8 cellular contexts compared by ENCODE assay signal in the genomic region with DNA sequence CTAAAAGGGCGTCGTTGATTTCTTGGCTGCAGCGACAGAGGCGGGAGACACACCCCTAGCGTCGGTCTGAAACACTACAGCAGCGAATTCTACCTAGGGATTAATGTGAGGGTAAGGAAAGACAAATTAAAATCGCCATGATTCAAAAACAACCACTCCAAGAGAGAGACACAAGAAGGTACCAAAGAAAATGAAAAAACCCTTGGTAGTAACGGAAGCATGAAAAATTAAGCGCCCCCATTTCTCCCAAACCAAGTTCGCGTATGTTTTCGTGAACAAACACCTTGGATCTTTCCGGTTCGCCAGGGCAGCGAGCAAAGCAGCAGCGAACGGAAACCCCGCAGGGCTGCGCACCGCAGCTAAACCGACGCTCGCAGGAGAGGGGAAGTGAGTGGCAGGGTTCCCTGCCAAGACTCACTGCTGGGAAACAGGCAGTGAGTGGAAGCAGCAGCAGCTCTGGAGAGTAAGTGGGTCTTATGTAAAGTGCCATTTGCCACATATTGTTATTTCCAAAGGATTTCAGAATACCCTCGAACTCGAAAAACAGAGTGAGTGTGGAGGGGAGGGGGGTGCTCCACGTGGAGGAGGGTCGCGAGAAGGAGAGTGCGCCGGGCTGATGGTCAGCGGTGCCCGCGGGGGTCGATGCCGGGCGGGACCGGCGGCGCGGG. TPM values are rescaled to one million over a fixed set of nuclear protein-coding genes. Genes with fewer than 3 reads are reported as not detected.
A peak's percentile ranks its signal among the peaks of the same experiment; 100 is the strongest.
DNase-seq lines count a peak whose midpoint lies in the region; ATAC-seq, FAIRE-seq and TF ChIP-seq lines count a peak whose summit lies in the region.

No MANE protein-coding gene starts in this region.

- peak; percentile 45 for ATAC-seq in HG02870 (IDR thresholded peaks at IDR 0.05; ENCODE audit: unreplicated experiment)

- no peaks in the 10 kb centered on the region for H3K36me3 ChIP-seq in right atrium auricular region

- peak overlapping the region; percentile 83 for H3K27ac ChIP-seq in angular gyrus (ENCODE audit: low read depth, low read length)
- H3K27ac ChIP-seq in right atrium auricular region, result peak overlapping the region; percentile 88 to 93

- H3K4me3 ChIP-seq in right atrium auricular region, result peak overlapping the region; percentile 70 to 85

- FAIRE-seq in GM12892 (lab: Jason Lieb, UNC), result peak; percentile 87

- DNase-seq in GM12892 (ENCODE audit: insufficient read length) (peak; percentile 37), NCI-H146 (lab: John Stamatoyannopoulos, UW) (peak; percentile 70), T-helper 1 cell (peak; percentile 54 to 89 (median 71)), right atrium auricular region (ENCODE audit: low spot score) (peak; percentile 74), retina (peak; percentile 86), occipital lobe (lab: John Stamatoyannopoulos, UW) (no peak)

- peak; percentile 35 to 76 for TF ChIP-seq CTCF in right atrium auricular region (IDR thresholded peaks at IDR 0.05)

- TF ChIP-seq POLR2A in GM12892 (IDR thresholded peaks at IDR 0.05; ENCODE audit: low read depth, low read length), result peak; percentile 40; the same call in 1 of the 2 replicates

- no peaks in the 10 kb centered on the region for H3K27me3 ChIP-seq in right atrium auricular region

- peaks cover 0 to 56% of the 10 kb centered on the region in 2 donors for H3K4me1 ChIP-seq in right atrium auricular region

- H3K9me3 ChIP-seq in right atrium auricular region, result no peaks in the 10 kb centered on the region

RNA-seq across cellular contexts. Expression of gene PPP3R1, which starts 1.0 kb away (rescaled TPM):
- polyA plus RNA-seq in GM12892 (2012; ENCODE audit: missing spikeins), result 38.6 TPM
- 10 to 100 TPM; 16.7 to 18.4 TPM for total RNA-seq in right atrium auricular region
- total RNA-seq in occipital lobe, result 67.7 TPM
